In the genomic region with DNA sequence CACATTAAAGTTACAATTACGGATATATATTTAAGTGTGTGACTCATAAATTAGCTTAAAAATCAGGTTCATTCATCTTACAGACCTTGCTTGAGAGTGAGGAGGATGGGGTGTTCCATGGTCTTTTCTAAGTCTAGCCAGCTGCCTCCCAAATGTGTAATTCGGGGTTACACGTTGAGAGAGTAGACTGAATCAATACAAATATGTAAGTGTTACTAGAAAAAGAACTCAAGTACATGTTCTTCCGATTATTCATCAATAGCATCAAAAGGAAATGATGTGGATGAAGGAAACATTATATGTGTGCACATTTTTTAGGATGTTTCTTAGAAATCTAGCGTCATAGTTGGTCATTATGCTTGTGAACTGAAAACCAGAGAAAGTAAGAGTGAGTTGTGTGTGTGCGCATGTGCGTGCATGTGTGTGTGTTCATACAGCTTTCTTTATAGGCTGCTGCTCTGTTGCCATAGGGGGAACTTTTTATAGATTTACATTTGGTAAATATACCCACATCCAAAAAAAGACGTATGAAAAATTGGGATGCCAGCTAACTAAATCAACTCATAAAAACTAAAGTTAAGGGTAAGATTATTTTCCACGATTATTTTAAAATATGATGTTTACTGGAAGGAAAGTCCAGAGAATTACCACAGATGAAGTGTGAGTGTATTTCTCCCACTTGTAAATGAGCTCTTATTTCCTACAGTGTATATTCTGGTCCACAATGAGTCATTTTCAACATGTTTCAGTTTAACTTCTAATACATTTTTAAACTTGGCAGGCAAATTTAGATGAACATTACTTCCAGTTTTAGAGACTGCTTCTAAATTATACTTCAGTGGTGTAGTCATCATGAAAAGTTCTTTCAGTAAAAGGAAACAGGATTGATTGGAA, we compare ENCODE assay signal across 1 cellular context.
TF ChIP-seq lines count a peak whose summit lies in the region.

No MANE protein-coding gene starts in this region.

TF ChIP-seq in GM12878, 131 proteins besides CTCF, POLR2A, EP300 and RAD21 (continued from another document):
- no peak for TF ChIP-seq SPI1 (IDR thresholded peaks at IDR 0.05; ENCODE audit: borderline replicate concordance, insufficient read depth, low read depth, low read length)
- TF ChIP-seq, protein P1, sequence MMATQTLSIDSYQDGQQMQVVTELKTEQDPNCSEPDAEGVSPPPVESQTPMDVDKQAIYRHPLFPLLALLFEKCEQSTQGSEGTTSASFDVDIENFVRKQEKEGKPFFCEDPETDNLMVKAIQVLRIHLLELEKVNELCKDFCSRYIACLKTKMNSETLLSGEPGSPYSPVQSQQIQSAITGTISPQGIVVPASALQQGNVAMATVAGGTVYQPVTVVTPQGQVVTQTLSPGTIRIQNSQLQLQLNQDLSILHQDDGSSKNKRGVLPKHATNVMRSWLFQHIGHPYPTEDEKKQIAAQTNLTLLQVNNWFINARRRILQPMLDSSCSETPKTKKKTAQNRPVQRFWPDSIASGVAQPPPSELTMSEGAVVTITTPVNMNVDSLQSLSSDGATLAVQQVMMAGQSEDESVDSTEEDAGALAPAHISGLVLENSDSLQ (IDR thresholded peaks at IDR 0.05) = no peak
- TF ChIP-seq POLR2AphosphoS2 (IDR thresholded peaks at IDR 0.05; ENCODE audit: low read depth, low read length) = no peak
- no peak for TF ChIP-seq SIN3A (IDR thresholded peaks at IDR 0.05; ENCODE audit: low read depth, low read length)
- TF ChIP-seq ZBED1 (IDR thresholded peaks at IDR 0.05; ENCODE audit: borderline replicate concordance) = peak; percentile 63; the same call in 1 of the 2 replicates
- no peak for TF ChIP-seq BACH1 (IDR thresholded peaks at IDR 0.05; ENCODE audit: borderline replicate concordance)
- TF ChIP-seq CHD2 (IDR thresholded peaks at IDR 0.05; ENCODE audit: borderline replicate concordance, low read depth, low read length) = no peak
- TF ChIP-seq PML (IDR thresholded peaks at IDR 0.05; ENCODE audit: low read length) = peak; percentile 54; the same call in 1 of the 2 replicates
- no peak for TF ChIP-seq HCFC1 (IDR thresholded peaks at IDR 0.05; ENCODE audit: low read length)
- TF ChIP-seq, protein P2, sequence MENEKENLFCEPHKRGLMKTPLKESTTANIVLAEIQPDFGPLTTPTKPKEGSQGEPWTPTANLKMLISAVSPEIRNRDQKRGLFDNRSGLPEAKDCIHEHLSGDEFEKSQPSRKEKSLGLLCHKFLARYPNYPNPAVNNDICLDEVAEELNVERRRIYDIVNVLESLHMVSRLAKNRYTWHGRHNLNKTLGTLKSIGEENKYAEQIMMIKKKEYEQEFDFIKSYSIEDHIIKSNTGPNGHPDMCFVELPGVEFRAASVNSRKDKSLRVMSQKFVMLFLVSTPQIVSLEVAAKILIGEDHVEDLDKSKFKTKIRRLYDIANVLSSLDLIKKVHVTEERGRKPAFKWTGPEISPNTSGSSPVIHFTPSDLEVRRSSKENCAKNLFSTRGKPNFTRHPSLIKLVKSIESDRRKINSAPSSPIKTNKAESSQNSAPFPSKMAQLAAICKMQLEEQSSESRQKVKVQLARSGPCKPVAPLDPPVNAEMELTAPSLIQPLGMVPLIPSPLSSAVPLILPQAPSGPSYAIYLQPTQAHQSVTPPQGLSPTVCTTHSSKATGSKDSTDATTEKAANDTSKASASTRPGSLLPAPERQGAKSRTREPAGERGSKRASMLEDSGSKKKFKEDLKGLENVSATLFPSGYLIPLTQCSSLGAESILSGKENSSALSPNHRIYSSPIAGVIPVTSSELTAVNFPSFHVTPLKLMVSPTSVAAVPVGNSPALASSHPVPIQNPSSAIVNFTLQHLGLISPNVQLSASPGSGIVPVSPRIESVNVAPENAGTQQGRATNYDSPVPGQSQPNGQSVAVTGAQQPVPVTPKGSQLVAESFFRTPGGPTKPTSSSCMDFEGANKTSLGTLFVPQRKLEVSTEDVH (IDR thresholded peaks at IDR 0.05; ENCODE audit: low read depth, partially characterized antibody) = no peak
- TF ChIP-seq CREM (IDR thresholded peaks at IDR 0.05; ENCODE audit: low read depth) = peak; percentile 37; the same call in 1 of the 2 replicates
- TF ChIP-seq IKZF2 (IDR thresholded peaks at IDR 0.05) = peak in 1 of 2 experiments; percentile 16; a peak in 1 of 4 replicates
- TF ChIP-seq YBX1 (IDR thresholded peaks at IDR 0.05) = no peak
- no peak for TF ChIP-seq KDM1A (IDR thresholded peaks at IDR 0.05; ENCODE audit: borderline replicate concordance)
- no peak for TF ChIP-seq DPF2 (IDR thresholded peaks at IDR 0.05)
- TF ChIP-seq RELA (IDR thresholded peaks at IDR 0.05; ENCODE audit: borderline replicate concordance, partially characterized antibody) = no peak
- TF ChIP-seq ZNF217 (IDR thresholded peaks at IDR 0.05) = no peak
- no peak for TF ChIP-seq NFXL1 (IDR thresholded peaks at IDR 0.05; ENCODE audit: borderline replicate concordance)
- TF ChIP-seq, protein P3, sequence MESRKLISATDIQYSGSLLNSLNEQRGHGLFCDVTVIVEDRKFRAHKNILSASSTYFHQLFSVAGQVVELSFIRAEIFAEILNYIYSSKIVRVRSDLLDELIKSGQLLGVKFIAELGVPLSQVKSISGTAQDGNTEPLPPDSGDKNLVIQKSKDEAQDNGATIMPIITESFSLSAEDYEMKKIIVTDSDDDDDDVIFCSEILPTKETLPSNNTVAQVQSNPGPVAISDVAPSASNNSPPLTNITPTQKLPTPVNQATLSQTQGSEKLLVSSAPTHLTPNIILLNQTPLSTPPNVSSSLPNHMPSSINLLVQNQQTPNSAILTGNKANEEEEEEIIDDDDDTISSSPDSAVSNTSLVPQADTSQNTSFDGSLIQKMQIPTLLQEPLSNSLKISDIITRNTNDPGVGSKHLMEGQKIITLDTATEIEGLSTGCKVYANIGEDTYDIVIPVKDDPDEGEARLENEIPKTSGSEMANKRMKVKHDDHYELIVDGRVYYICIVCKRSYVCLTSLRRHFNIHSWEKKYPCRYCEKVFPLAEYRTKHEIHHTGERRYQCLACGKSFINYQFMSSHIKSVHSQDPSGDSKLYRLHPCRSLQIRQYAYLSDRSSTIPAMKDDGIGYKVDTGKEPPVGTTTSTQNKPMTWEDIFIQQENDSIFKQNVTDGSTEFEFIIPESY (IDR thresholded peaks at IDR 0.05) = no peak
- TF ChIP-seq, protein P4, sequence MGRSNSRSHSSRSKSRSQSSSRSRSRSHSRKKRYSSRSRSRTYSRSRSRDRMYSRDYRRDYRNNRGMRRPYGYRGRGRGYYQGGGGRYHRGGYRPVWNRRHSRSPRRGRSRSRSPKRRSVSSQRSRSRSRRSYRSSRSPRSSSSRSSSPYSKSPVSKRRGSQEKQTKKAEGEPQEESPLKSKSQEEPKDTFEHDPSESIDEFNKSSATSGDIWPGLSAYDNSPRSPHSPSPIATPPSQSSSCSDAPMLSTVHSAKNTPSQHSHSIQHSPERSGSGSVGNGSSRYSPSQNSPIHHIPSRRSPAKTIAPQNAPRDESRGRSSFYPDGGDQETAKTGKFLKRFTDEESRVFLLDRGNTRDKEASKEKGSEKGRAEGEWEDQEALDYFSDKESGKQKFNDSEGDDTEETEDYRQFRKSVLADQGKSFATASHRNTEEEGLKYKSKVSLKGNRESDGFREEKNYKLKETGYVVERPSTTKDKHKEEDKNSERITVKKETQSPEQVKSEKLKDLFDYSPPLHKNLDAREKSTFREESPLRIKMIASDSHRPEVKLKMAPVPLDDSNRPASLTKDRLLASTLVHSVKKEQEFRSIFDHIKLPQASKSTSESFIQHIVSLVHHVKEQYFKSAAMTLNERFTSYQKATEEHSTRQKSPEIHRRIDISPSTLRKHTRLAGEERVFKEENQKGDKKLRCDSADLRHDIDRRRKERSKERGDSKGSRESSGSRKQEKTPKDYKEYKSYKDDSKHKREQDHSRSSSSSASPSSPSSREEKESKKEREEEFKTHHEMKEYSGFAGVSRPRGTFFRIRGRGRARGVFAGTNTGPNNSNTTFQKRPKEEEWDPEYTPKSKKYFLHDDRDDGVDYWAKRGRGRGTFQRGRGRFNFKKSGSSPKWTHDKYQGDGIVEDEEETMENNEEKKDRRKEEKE (IDR thresholded peaks at IDR 0.05) = no peak
- TF ChIP-seq MTA3 (IDR thresholded peaks at IDR 0.05; ENCODE audit: borderline replicate concordance, low read length) = 0 out of 2 replicates have a peak, but pooled peaks have one; percentile 45
- peak; percentile 23; the same call in 1 of the 2 replicates for TF ChIP-seq GABPA (IDR thresholded peaks at IDR 0.05; ENCODE audit: low read depth)
- TF ChIP-seq SMC3 (IDR thresholded peaks at IDR 0.05; ENCODE audit: borderline replicate concordance, low read length) = no peak
- TF ChIP-seq CBX5 (IDR thresholded peaks at IDR 0.05; ENCODE audit: low read depth) = peak; percentile 21; the same call in 1 of the 2 replicates
- TF ChIP-seq, protein P5, sequence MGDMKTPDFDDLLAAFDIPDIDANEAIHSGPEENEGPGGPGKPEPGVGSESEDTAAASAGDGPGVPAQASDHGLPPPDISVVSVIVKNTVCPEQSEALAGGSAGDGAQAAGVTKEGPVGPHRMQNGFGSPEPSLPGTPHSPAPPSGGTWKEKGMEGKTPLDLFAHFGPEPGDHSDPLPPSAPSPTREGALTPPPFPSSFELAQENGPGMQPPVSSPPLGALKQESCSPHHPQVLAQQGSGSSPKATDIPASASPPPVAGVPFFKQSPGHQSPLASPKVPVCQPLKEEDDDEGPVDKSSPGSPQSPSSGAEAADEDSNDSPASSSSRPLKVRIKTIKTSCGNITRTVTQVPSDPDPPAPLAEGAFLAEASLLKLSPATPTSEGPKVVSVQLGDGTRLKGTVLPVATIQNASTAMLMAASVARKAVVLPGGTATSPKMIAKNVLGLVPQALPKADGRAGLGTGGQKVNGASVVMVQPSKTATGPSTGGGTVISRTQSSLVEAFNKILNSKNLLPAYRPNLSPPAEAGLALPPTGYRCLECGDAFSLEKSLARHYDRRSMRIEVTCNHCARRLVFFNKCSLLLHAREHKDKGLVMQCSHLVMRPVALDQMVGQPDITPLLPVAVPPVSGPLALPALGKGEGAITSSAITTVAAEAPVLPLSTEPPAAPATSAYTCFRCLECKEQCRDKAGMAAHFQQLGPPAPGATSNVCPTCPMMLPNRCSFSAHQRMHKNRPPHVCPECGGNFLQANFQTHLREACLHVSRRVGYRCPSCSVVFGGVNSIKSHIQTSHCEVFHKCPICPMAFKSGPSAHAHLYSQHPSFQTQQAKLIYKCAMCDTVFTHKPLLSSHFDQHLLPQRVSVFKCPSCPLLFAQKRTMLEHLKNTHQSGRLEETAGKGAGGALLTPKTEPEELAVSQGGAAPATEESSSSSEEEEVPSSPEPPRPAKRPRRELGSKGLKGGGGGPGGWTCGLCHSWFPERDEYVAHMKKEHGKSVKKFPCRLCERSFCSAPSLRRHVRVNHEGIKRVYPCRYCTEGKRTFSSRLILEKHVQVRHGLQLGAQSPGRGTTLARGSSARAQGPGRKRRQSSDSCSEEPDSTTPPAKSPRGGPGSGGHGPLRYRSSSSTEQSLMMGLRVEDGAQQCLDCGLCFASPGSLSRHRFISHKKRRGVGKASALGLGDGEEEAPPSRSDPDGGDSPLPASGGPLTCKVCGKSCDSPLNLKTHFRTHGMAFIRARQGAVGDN (IDR thresholded peaks at IDR 0.05) = no peak
- TF ChIP-seq TBL1XR1 (IDR thresholded peaks at IDR 0.05; ENCODE audit: low read depth, low read length) = peak; percentile 12; the same call in 1 of the 2 replicates
- TF ChIP-seq MEF2A (IDR thresholded peaks at IDR 0.05; ENCODE audit: insufficient read depth, low read depth, low read length) = peak; percentile 89
- no peak for TF ChIP-seq SRF (IDR thresholded peaks at IDR 0.05; ENCODE audit: low read depth in 2 of 2, low read length in 2 of 2)
- peak; percentile 41 for TF ChIP-seq MEF2B (IDR thresholded peaks at IDR 0.05; ENCODE audit: partially characterized antibody, poor library complexity, severe bottlenecking)
- TF ChIP-seq, protein P6, sequence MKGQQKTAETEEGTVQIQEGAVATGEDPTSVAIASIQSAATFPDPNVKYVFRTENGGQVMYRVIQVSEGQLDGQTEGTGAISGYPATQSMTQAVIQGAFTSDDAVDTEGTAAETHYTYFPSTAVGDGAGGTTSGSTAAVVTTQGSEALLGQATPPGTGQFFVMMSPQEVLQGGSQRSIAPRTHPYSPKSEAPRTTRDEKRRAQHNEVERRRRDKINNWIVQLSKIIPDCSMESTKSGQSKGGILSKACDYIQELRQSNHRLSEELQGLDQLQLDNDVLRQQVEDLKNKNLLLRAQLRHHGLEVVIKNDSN (IDR thresholded peaks at IDR 0.05; ENCODE audit: borderline replicate concordance, extremely low read length, insufficient read depth, low read depth, low read length) = no peak
- TF ChIP-seq RCOR1 (conservative IDR thresholded peaks at IDR 0.05; ENCODE audit: low read depth, low read length) = no peak
- peak; percentile 86 for TF ChIP-seq RUNX3 (IDR thresholded peaks at IDR 0.05; ENCODE audit: low read length)
- no peak for TF ChIP-seq EGR1 (IDR thresholded peaks at IDR 0.05; ENCODE audit: borderline replicate concordance in 1 of 2, low read depth in 2 of 2, low read length in 2 of 2)
- TF ChIP-seq ATF7 (IDR thresholded peaks at IDR 0.05; ENCODE audit: low read depth) = no peak; the same call in 1 of the 2 replicates
- TF ChIP-seq POU2F2 (IDR thresholded peaks at IDR 0.05; ENCODE audit: borderline replicate concordance, low read depth, low read length) = no peak
- peak; percentile 94 for TF ChIP-seq NFIC (IDR thresholded peaks at IDR 0.05; ENCODE audit: low read depth, low read length)
- TF ChIP-seq KAT2A (conservative IDR thresholded peaks at IDR 0.05; ENCODE audit: control insufficient read depth, low read depth, low read length) = no peak
- TF ChIP-seq BCL11A (IDR thresholded peaks at IDR 0.05; ENCODE audit: low read depth, low read length) = no peak
- TF ChIP-seq WRNIP1 (IDR thresholded peaks at IDR 0.05; ENCODE audit: borderline replicate concordance, low read depth, low read length) = no peak
- TF ChIP-seq, protein P7, sequence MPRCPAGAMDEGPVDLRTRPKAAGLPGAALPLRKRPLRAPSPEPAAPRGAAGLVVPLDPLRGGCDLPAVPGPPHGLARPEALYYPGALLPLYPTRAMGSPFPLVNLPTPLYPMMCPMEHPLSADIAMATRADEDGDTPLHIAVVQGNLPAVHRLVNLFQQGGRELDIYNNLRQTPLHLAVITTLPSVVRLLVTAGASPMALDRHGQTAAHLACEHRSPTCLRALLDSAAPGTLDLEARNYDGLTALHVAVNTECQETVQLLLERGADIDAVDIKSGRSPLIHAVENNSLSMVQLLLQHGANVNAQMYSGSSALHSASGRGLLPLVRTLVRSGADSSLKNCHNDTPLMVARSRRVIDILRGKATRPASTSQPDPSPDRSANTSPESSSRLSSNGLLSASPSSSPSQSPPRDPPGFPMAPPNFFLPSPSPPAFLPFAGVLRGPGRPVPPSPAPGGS (IDR thresholded peaks at IDR 0.05; ENCODE audit: borderline replicate concordance, insufficient read depth, low read depth, low read length, poor library complexity, severe bottlenecking) = no peak
- TF ChIP-seq SUPT20H (IDR thresholded peaks at IDR 0.05; ENCODE audit: borderline replicate concordance, control insufficient read depth, low read depth, low read length) = no peak
- TF ChIP-seq, protein P8, sequence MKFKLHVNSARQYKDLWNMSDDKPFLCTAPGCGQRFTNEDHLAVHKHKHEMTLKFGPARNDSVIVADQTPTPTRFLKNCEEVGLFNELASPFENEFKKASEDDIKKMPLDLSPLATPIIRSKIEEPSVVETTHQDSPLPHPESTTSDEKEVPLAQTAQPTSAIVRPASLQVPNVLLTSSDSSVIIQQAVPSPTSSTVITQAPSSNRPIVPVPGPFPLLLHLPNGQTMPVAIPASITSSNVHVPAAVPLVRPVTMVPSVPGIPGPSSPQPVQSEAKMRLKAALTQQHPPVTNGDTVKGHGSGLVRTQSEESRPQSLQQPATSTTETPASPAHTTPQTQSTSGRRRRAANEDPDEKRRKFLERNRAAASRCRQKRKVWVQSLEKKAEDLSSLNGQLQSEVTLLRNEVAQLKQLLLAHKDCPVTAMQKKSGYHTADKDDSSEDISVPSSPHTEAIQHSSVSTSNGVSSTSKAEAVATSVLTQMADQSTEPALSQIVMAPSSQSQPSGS (IDR thresholded peaks at IDR 0.05; ENCODE audit: low read length) = peak; percentile 71; the same call in 1 of the 2 replicates
- no peak for TF ChIP-seq EED (IDR thresholded peaks at IDR 0.05; ENCODE audit: low read depth)
- no peak for TF ChIP-seq HDAC6 (IDR thresholded peaks at IDR 0.05; ENCODE audit: unreplicated experiment)
